Comparison of ENCODE assay signal across 21 cellular contexts in genomic region chr2:154827286-154827685, GRCh38.
"Had no signal": no experiment of that assay in that cellular context is flagged by ENCODE, and none has a peak within 500 bp of the region (broad histone marks: within the 10 kb centered on the region; RNA-seq: fewer than 3 reads in every experiment).

No MANE protein-coding gene starts in this region.

- H3K9me3 Mint-ChIP-seq: nephron had no signal

- H3K4me1 Mint-ChIP-seq: naive B cell; nephron; stimulated activated effector memory CD8-positive, alpha-beta T cell treated with anti-CD3 and anti-CD28 coated beads, Interleukin-12 subunit alpha, Interleukin-12 subunit beta, amount 100 ng/mL, for 72 hours had no signal

- H2AFZ ChIP-seq: parathyroid adenoma had no signal

- H3K4me1 ChIP-seq: esophagus squamous epithelium, heart left ventricle, parathyroid adenoma, prostate gland, right lobe of liver, suprapubic skin, tibial artery, upper lobe of left lung, vagina had no signal

- H3K27ac ChIP-seq: esophagus squamous epithelium, parathyroid adenoma, prostate gland, right lobe of liver, suprapubic skin, tibial artery, upper lobe of left lung, vagina had no signal

- H3K27me3 ChIP-seq: esophagus squamous epithelium, heart left ventricle, right lobe of liver, suprapubic skin, tibial artery, upper lobe of left lung, vagina had no signal

- H3K4me3 ChIP-seq: esophagus squamous epithelium, prostate gland, right lobe of liver, suprapubic skin, tibial artery, upper lobe of left lung, vagina had no signal

- H3K9ac ChIP-seq: parathyroid adenoma had no signal

- H3K4me3 Mint-ChIP-seq: effector memory CD8-positive, alpha-beta T cell; naive B cell; nephron; stimulated activated effector memory CD8-positive, alpha-beta T cell treated with anti-CD3 and anti-CD28 coated beads, Interleukin-12 subunit alpha, Interleukin-12 subunit beta, amount 100 ng/mL, for 72 hours had no signal

- H3K36me3 Mint-ChIP-seq: naive B cell; stimulated activated effector memory CD8-positive, alpha-beta T cell treated with anti-CD3 and anti-CD28 coated beads, Interleukin-12 subunit alpha, Interleukin-12 subunit beta, amount 100 ng/mL, for 72 hours had no signal

- H3K9me3 ChIP-seq: esophagus squamous epithelium, heart left ventricle, prostate gland, right lobe of liver, suprapubic skin, tibial artery, upper lobe of left lung, vagina had no signal

- H3K36me3 ChIP-seq: esophagus squamous epithelium, heart left ventricle, prostate gland, right lobe of liver, suprapubic skin, tibial artery, upper lobe of left lung, vagina had no signal

- H3K27ac Mint-ChIP-seq: effector memory CD8-positive, alpha-beta T cell; naive B cell; nephron; stimulated activated effector memory CD8-positive, alpha-beta T cell treated with anti-CD3 and anti-CD28 coated beads, Interleukin-12 subunit alpha, Interleukin-12 subunit beta, amount 100 ng/mL, for 72 hours had no signal

- H3K27me3 Mint-ChIP-seq: effector memory CD8-positive, alpha-beta T cell; naive B cell had no signal

- ATAC-seq: effector memory CD8-positive, alpha-beta T cell; left colon; right lobe of liver; stimulated activated effector memory CD8-positive, alpha-beta T cell treated with anti-CD3 and anti-CD28 coated beads, Interleukin-12 subunit alpha, Interleukin-12 subunit beta, amount 100 ng/mL, for 72 hours; stimulated activated naive CD8-positive, alpha-beta T cell treated with anti-CD3 and anti-CD28 coated beads, Interleukin-15, Interleukin-2, amounts not matched to agents 100 U/mL and 50 U/mL, for 24 hours had no signal

- H3K79me2 ChIP-seq: parathyroid adenoma had no signal

- DNase-seq: effector memory CD8-positive, alpha-beta T cell; esophagus squamous epithelium; foreskin fibroblast; heart left ventricle; hippocampal formation; left colon; mesendoderm; naive B cell; occipital lobe; right lobe of liver; stimulated activated CD4-positive, alpha-beta T cell treated with anti-CD3 and anti-CD28 coated beads, Interleukin-4, amount 100 ng/mL, for 1 hour; stimulated activated CD8-positive, alpha-beta memory T cell treated with anti-CD3 and anti-CD28 coated beads, Interleukin-4, amount 100 ng/mL, for 48 hours; stimulated activated naive CD8-positive, alpha-beta T cell treated with anti-CD3 and anti-CD28 coated beads, Interleukin-15, Interleukin-2, amounts not matched to agents 100 U/mL and 50 U/mL, for 24 hours; tibial artery; upper lobe of left lung had no signal
